8 cellular contexts compared by ENCODE assay signal in the genomic region with DNA sequence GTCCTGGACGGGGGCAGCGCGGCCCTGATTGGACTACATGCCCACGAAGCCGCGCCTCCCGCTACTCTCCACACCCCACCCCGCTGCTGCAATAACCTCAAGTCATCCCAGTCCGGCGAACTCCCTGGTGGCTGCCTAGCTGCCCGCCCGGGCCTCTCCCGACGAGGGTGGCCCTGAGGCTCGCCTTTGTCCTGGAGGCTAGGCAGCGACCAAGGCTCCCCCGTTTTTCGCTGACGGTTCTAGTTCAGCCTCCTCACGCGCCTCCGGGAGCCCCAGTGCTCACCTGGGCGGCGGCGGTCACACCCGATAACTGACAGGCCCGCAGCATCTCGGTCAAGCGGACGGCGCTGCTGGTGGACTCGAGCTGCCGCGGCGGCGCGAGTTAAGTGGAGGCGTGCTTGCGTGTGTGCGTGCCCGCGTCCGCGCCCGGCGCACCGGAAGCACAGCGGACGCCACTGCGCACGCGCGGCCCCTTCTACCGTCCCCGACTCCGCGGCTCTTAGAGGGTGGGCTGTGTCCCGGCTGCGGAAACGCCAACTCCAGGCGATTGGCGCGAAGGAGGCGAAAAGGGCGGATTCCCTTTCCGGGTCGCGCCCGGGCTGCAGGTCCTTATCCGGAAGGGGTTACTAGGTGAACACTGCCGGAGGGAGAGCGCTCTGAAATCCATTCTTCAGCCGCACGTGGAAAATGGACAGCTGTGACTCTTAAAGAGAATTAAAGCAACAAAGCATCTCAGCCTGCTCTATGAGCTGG. TPM values are rescaled to one million over a fixed set of nuclear protein-coding genes. Genes with fewer than 3 reads are reported as not detected.
DNase-seq lines count a peak whose midpoint lies in the region; ATAC-seq lines count a peak whose summit lies in the region.

A gene (minus strand): TSS at position 408 of the 753 bp plus-strand sequence. CDS start 80 bp downstream, at position 328.

- peak within 1 kb of the TSS; percentile 100 for H3K4ac ChIP-seq in mesenchymal stem cell (ENCODE audit: low read depth in 1 of 2, low read length in 2 of 2)

- H4K8ac ChIP-seq in mesenchymal stem cell (ENCODE audit: low read length): peak within 1 kb of the TSS; percentile 100

- H2BK5ac ChIP-seq in mesenchymal stem cell (ENCODE audit: low read depth, low read length, poor library complexity, severe bottlenecking): peak within 1 kb of the TSS; percentile 97

- ATAC-seq in GM19468 (IDR thresholded peaks at IDR 0.05; ENCODE audit: extremely low read depth, unreplicated experiment): peak; percentile 79
- ATAC-seq in effector memory CD8-positive, alpha-beta T cell (replicated peaks): peak; percentile 85

- peak within 1 kb of the TSS; percentile 95 for H3K4me2 ChIP-seq in mesenchymal stem cell (ENCODE audit: low read length, poor library complexity, severe bottlenecking)

- H2AFZ ChIP-seq in mesenchymal stem cell (ENCODE audit: low read depth, low read length): peak within 1 kb of the TSS; percentile 96

- POLR2A ChIA-PET in CD8-positive, alpha-beta memory T cell (lab: Charles Lee): interaction anchor here (1.2 to 2.8 kb wide), 3 partner anchors 10 to 342 kb away, joined by 4 to 20 read pairs (median 8); a partner anchor contains a TSS

- no peaks in the 10 kb centered on the region for H3K9me3 ChIP-seq in CD8-positive, alpha-beta memory T cell (ENCODE audit: low read length)
- H3K9me3 ChIP-seq in mesenchymal stem cell (ENCODE audit: control insufficient read depth, low read length): no peaks in the 10 kb centered on the region

- H3K36me3 ChIP-seq in CD8-positive, alpha-beta memory T cell (ENCODE audit: insufficient read depth, low read length): no peaks in the 10 kb centered on the region
- H3K36me3 ChIP-seq in mesenchymal stem cell (ENCODE audit: control insufficient read depth in 1 of 2, insufficient read depth in 2 of 2, low read depth in 1 of 2, low read length in 2 of 2): peaks cover 3 to 9% of the 10 kb centered on the region in 2 experiments

- H3K27me3 ChIP-seq in CD8-positive, alpha-beta memory T cell (ENCODE audit: insufficient read depth, low read length, poor library complexity, severe bottlenecking): no peaks in the 10 kb centered on the region
- no peaks in the 10 kb centered on the region for H3K27me3 ChIP-seq in mesenchymal stem cell (ENCODE audit: control insufficient read depth in 1 of 2, insufficient read depth in 1 of 2, low read length in 2 of 2)

- no peaks in the 10 kb centered on the region for H3K9me3 Mint-ChIP-seq in CD8-positive, alpha-beta memory T cell
- H3K9me3 Mint-ChIP-seq in effector memory CD8-positive, alpha-beta T cell: no peaks in the 10 kb centered on the region

- H3K4me3 ChIP-seq in CD8-positive, alpha-beta memory T cell (ENCODE audit: low read length): peak within 1 kb of the TSS; percentile 69
- peak within 1 kb of the TSS; percentile 90 to 99 for H3K4me3 ChIP-seq in mesenchymal stem cell (ENCODE audit: insufficient read depth in 1 of 2, low read depth in 1 of 2, low read length in 2 of 2)

- peak within 1 kb of the TSS; percentile 96 for H3K23ac ChIP-seq in mesenchymal stem cell (ENCODE audit: low read length in 2 of 2)

- CTCF ChIA-PET in CD8-positive, alpha-beta memory T cell (lab: Charles Lee): interaction anchor here (1.1 to 2.3 kb wide), 3 partner anchors 10 to 466 kb away, joined by 3 to 8 read pairs (median 4); no protein-coding TSS in a partner anchor

- H2BK12ac ChIP-seq in mesenchymal stem cell (ENCODE audit: low read length in 2 of 2): peak within 1 kb of the TSS; percentile 46 to 64

- H3K4me1 Mint-ChIP-seq in CD8-positive, alpha-beta memory T cell: peaks cover 51 to 76% (median 75%) of the 10 kb centered on the region in 3 donors
- peaks cover 34 to 39% of the 10 kb centered on the region in 2 donors for H3K4me1 Mint-ChIP-seq in effector memory CD8-positive, alpha-beta T cell (ENCODE audit: low read depth in 2 of 2)

- DNase-seq in CD8-positive, alpha-beta memory T cell: peak; percentile 87 to 94 (median 92)
- DNase-seq in HS-5 (ENCODE audit: low read depth) (peak; percentile 90), mesenchymal stem cell (peak; percentile 98)
- peak; percentile 95 for DNase-seq in NK-92 treated with Interleukin-12 subunit alpha and Interleukin-12 subunit beta, amount 100 ng/mL, for 24 hours (lab: John Stamatoyannopoulos, UW)
- DNase-seq in activated CD8-positive, alpha-beta memory T cell treated with anti-CD3 and anti-CD28 coated beads for 4 hours (ENCODE audit: low read depth in 2 of 2): peak; percentile 82 to 91
- peak; percentile 85 to 91 (median 89) for DNase-seq in effector memory CD8-positive, alpha-beta T cell
- DNase-seq in stimulated activated CD8-positive, alpha-beta memory T cell treated with anti-CD3 and anti-CD28 coated beads, Interleukin-12 subunit alpha, Interleukin-12 subunit beta, amount 100 ng/mL, for 4 hours (ENCODE audit: low read depth): peak; percentile 82

- H3K9ac ChIP-seq in mesenchymal stem cell (ENCODE audit: low read length): peak within 1 kb of the TSS; percentile 98

- no peaks in the 10 kb centered on the region for H3K27me3 Mint-ChIP-seq in CD8-positive, alpha-beta memory T cell
- no peaks in the 10 kb centered on the region for H3K27me3 Mint-ChIP-seq in effector memory CD8-positive, alpha-beta T cell

- H2BK120ac ChIP-seq in mesenchymal stem cell (ENCODE audit: low read depth, low read length): peak within 1 kb of the TSS; percentile 95

- peak within 1 kb of the TSS; percentile 88 to 99 (median 94) for H3K27ac Mint-ChIP-seq in CD8-positive, alpha-beta memory T cell
- peak within 1 kb of the TSS; percentile 97 for H3K27ac Mint-ChIP-seq in effector memory CD8-positive, alpha-beta T cell

- H3K4me3 Mint-ChIP-seq in CD8-positive, alpha-beta memory T cell: peak within 1 kb of the TSS; percentile 89 to 98 (median 93)
- H3K4me3 Mint-ChIP-seq in effector memory CD8-positive, alpha-beta T cell: peak within 1 kb of the TSS; percentile 92 to 98

- peaks cover 0 to 39% (median 6%) of the 10 kb centered on the region in 3 donors for H3K36me3 Mint-ChIP-seq in CD8-positive, alpha-beta memory T cell
- H3K36me3 Mint-ChIP-seq in effector memory CD8-positive, alpha-beta T cell (ENCODE audit: insufficient read depth): peaks cover 34% of the 10 kb centered on the region

- peak within 1 kb of the TSS; percentile 84 for H2BK15ac ChIP-seq in mesenchymal stem cell (ENCODE audit: low read depth, poor library complexity, severe bottlenecking)

- H3K14ac ChIP-seq in mesenchymal stem cell (ENCODE audit: low read length in 2 of 2): peak within 1 kb of the TSS in 1 of 2 experiments; percentile 100

- peaks cover 3% of the 10 kb centered on the region for H3K79me1 ChIP-seq in mesenchymal stem cell (replicated peaks; ENCODE audit: low read length, poor library complexity, severe bottlenecking)

- H3K27ac ChIP-seq in CD8-positive, alpha-beta memory T cell (ENCODE audit: low read depth, low read length): peak within 1 kb of the TSS; percentile 94
- peak within 1 kb of the TSS; percentile 100 for H3K27ac ChIP-seq in mesenchymal stem cell (ENCODE audit: low read length, poor library complexity, severe bottlenecking)

- H3K4me1 ChIP-seq in CD8-positive, alpha-beta memory T cell (ENCODE audit: insufficient read depth, low read length): peaks cover 38% of the 10 kb centered on the region
- peaks cover 9% of the 10 kb centered on the region for H3K4me1 ChIP-seq in mesenchymal stem cell (ENCODE audit: control insufficient read depth, insufficient read depth, low read depth, low read length)

- H3K18ac ChIP-seq in mesenchymal stem cell (ENCODE audit: low read depth in 1 of 2, low read length in 2 of 2): peak within 1 kb of the TSS; percentile 99 to 100

- H4K91ac ChIP-seq in mesenchymal stem cell (ENCODE audit: low read length): peak within 1 kb of the TSS; percentile 100

- peak within 1 kb of the TSS; percentile 86 for H2AK5ac ChIP-seq in mesenchymal stem cell (ENCODE audit: low read length, severe bottlenecking)

- WGBS in mesenchymal stem cell: under 1% methylated on average over 74 of the region's 74 CpGs

RNA-seq across cellular contexts. Expression of the gene that starts here (rescaled TPM):
- 100 to 1,000 TPM; 147 to 149 TPM for total RNA-seq in CD8-positive, alpha-beta memory T cell
- polyA plus RNA-seq in CD8-positive, alpha-beta memory T cell: 65.7 TPM
- 77.0 TPM for polyA plus RNA-seq in mesenchymal stem cell (2013, experiment 1 of 2)
- polyA plus RNA-seq in mesenchymal stem cell (2013, experiment 2 of 2): 76.1 TPM

Comparison
In these comparisons a context has a peak if more than half of its experiments do, and no peak if none do; other contexts are left out.
1. Peak in every context shown above with its lines: DNase-seq, ATAC-seq, H3K4me3 ChIP-seq and H3K27ac ChIP-seq.